Comparison of ENCODE assay signal across 8 cellular contexts in the genomic region with DNA sequence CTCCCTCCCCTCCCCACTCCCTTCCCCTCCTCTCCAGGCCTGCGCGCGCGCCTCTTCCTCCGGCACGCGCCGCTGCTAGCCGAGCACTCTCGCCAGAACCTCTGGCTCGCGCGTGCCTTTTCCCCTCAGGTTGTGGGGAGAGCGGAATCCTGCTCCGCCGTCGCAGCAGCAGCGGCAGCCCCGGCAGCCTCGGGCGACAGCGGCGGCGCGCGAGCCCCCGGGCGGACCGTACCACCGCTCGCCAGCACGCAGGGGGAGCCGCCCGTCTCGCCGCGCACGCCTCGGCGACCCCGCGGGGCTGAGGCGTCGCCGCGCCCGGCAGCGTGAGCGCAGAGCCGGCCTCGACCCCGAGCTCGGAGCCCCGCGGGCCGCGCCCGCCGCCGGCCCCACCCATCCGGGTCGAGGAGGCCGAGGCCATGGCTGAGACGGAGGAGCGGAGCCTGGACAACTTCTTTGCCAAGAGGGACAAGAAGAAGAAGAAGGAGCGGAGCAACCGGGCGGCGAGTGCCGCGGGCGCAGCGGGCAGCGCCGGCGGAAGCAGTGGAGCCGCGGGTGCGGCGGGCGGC. TPM values are rescaled to one million over a fixed set of nuclear protein-coding genes. Genes with fewer than 3 reads are reported as not detected.
DNase-seq lines count a peak whose midpoint lies in the region; ATAC-seq and TF ChIP-seq lines count a peak whose summit lies in the region.

A gene with protein sequence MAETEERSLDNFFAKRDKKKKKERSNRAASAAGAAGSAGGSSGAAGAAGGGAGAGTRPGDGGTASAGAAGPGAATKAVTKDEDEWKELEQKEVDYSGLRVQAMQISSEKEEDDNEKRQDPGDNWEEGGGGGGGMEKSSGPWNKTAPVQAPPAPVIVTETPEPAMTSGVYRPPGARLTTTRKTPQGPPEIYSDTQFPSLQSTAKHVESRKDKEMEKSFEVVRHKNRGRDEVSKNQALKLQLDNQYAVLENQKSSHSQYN (plus strand): TSS at position 58 of the 566 bp plus-strand sequence. CDS start 359 bp downstream, at position 417.

- DNase-seq in SJCRH30 (no peak), fibroblast of lung (ENCODE audit: low read depth in 2 of 2) (no peak), neuronal stem cell (ENCODE audit: low spot score) (no peak), NCI-H526 (lab: John Stamatoyannopoulos, UW) (no peak), cortex of kidney (lab: John Stamatoyannopoulos, UW) (no peak), NCI-H1436 (lab: John Stamatoyannopoulos, UW) (no peak)

- H3K9me3 ChIP-seq in SJCRH30 (replicated peaks) = no peaks in the 10 kb centered on the region
- H3K9me3 ChIP-seq in fibroblast of lung (ENCODE audit: control insufficient read depth, insufficient read depth, low read depth, low read length) = no peaks in the 10 kb centered on the region
- H3K9me3 ChIP-seq in neuronal stem cell (replicated peaks in 1 of 2; ENCODE audit: control insufficient read depth in 2 of 2, insufficient read depth in 1 of 2, low read depth in 1 of 2, low read length in 2 of 2) = no peaks in the 10 kb centered on the region

- H2BK15ac ChIP-seq in neuronal stem cell (ENCODE audit: low read length) = no peak within 1 kb of the TSS

- peak within 1 kb of the TSS; percentile 18 for H2AK5ac ChIP-seq in neuronal stem cell (ENCODE audit: low read depth, low read length)

- H2BK120ac ChIP-seq in neuronal stem cell (ENCODE audit: low read depth, low read length) = peak within 1 kb of the TSS; percentile 68

- H3K27ac ChIP-seq in SJCRH30 (peak within 1 kb of the TSS; percentile 55), fibroblast of lung (ENCODE audit: insufficient read depth, low read length) (peak within 1 kb of the TSS; percentile 95), neuronal stem cell (replicated peaks; ENCODE audit: low read length) (peak within 1 kb of the TSS; percentile 96)

- H3K14ac ChIP-seq in neuronal stem cell (ENCODE audit: low read length) = no peak within 1 kb of the TSS

- H4K91ac ChIP-seq in neuronal stem cell (ENCODE audit: low read depth, low read length, poor library complexity) = no peak within 1 kb of the TSS

- peak within 1 kb of the TSS; percentile 91 for H3K4me3 ChIP-seq in SJCRH30
- peak within 1 kb of the TSS; percentile 76 to 90 (median 84) for H3K4me3 ChIP-seq in fibroblast of lung (replicated peaks in 1 of 4; ENCODE audit: control extremely low read depth in 1 of 4, insufficient read depth in 1 of 4, low read depth in 3 of 4, low read length in 4 of 4)
- peak within 1 kb of the TSS; percentile 62 to 98 for H3K4me3 ChIP-seq in neuronal stem cell (ENCODE audit: low read length in 2 of 2)

- H3K36me3 ChIP-seq in SJCRH30 (peaks cover 34% of the 10 kb centered on the region), fibroblast of lung (ENCODE audit: control insufficient read depth, insufficient read depth, low read length) (peaks cover 2% of the 10 kb centered on the region), neuronal stem cell (replicated peaks in 1 of 2; ENCODE audit: control insufficient read depth in 2 of 2, insufficient read depth in 2 of 2, low read length in 2 of 2) (peaks cover 7 to 37% of the 10 kb centered on the region in 2 donors)

- H2BK12ac ChIP-seq in neuronal stem cell (ENCODE audit: low read length) = no peak within 1 kb of the TSS

- H2BK5ac ChIP-seq in neuronal stem cell (ENCODE audit: low read length) = peak within 1 kb of the TSS; percentile 96

- H3K9ac ChIP-seq in fibroblast of lung (ENCODE audit: insufficient read depth, low read length) (peak within 1 kb of the TSS; percentile 93), neuronal stem cell (ENCODE audit: low read depth, low read length, poor library complexity) (peak within 1 kb of the TSS; percentile 97)

- H3K4me1 ChIP-seq in SJCRH30 (peaks cover 27% of the 10 kb centered on the region), fibroblast of lung (ENCODE audit: control insufficient read depth, extremely low read depth, insufficient read depth, low read length) (peaks cover 32% of the 10 kb centered on the region), neuronal stem cell (ENCODE audit: control insufficient read depth in 2 of 2, insufficient read depth in 1 of 2, low read depth in 1 of 2, low read length in 2 of 2) (peaks cover 4 to 13% of the 10 kb centered on the region in 2 donors)

- H3K18ac ChIP-seq in neuronal stem cell (ENCODE audit: low read length) = peak within 1 kb of the TSS; percentile 99

- TF ChIP-seq CTCF in fibroblast of lung (conservative IDR thresholded peaks at IDR 0.05 in 1 of 2, IDR thresholded peaks at IDR 0.05 in 1 of 2; ENCODE audit: low read depth in 1 of 2, low read length in 2 of 2) = no peak

- peak within 1 kb of the TSS; percentile 81 for H3K23ac ChIP-seq in neuronal stem cell (ENCODE audit: low read depth, low read length, poor library complexity)

- ATAC-seq in GM18907 (IDR thresholded peaks at IDR 0.05; ENCODE audit: unreplicated experiment) (peak; percentile 37), HG02840 (IDR thresholded peaks at IDR 0.05; ENCODE audit: low FRiP score, unreplicated experiment) (peak; percentile 33)

- H3K4me2 ChIP-seq in fibroblast of lung (ENCODE audit: extremely low read depth, insufficient read depth, low read length) (peak within 1 kb of the TSS; percentile 91), neuronal stem cell (ENCODE audit: insufficient read depth, low read length, poor library complexity, severe bottlenecking) (peak within 1 kb of the TSS; percentile 72)

- no CpG with 5 or more reads among the region's 81 CpGs for WGBS in neuronal stem cell (ENCODE audit: extremely low coverage in 2 of 2, insufficient read length in 2 of 2, insufficient replicate concordance in 1 of 2), 2 donors

- H2AFZ ChIP-seq in fibroblast of lung (ENCODE audit: low read length) (peak within 1 kb of the TSS; percentile 83), neuronal stem cell (ENCODE audit: low read length) (peak within 1 kb of the TSS; percentile 97)

- H3K27me3 ChIP-seq in SJCRH30 (no peaks in the 10 kb centered on the region), fibroblast of lung (ENCODE audit: control insufficient read depth, insufficient read depth, low read length) (no peaks in the 10 kb centered on the region), neuronal stem cell (ENCODE audit: control insufficient read depth in 3 of 3, insufficient read depth in 3 of 3, low read depth in 1 of 3, low read length in 3 of 3) (no peaks in the 10 kb centered on the region)

- peaks cover 4% of the 10 kb centered on the region for H4K20me1 ChIP-seq in fibroblast of lung (ENCODE audit: control insufficient read depth, extremely low read depth, insufficient read depth, low read length)

- H3K79me2 ChIP-seq in fibroblast of lung (ENCODE audit: control insufficient read depth, insufficient read depth, low read length) = peaks cover 43% of the 10 kb centered on the region

- peak within 1 kb of the TSS; percentile 60 for H3K4ac ChIP-seq in neuronal stem cell (ENCODE audit: low read length)

- peaks cover 1% of the 10 kb centered on the region for H3K79me1 ChIP-seq in neuronal stem cell (ENCODE audit: low read depth, low read length)

- no peak within 1 kb of the TSS for H4K8ac ChIP-seq in neuronal stem cell (ENCODE audit: low read depth, low read length)

RNA-seq across cellular contexts. Expression of the gene that starts here (rescaled TPM):
- total RNA-seq in SJCRH30 (2014; rRNA removed; shearing (Covaris generic)) = 179 and 180 TPM in 2 replicates
- total RNA-seq in fibroblast of lung = 218 and 221 TPM in 2 replicates
- 171 and 185 TPM in 2 replicates for polyA plus RNA-seq in fibroblast of lung
- polyA plus RNA-seq in fibroblast of lung (2012) = 181 and 182 TPM in 2 replicates
- 25.4 and 31.6 TPM in 2 replicates for polyA minus RNA-seq in fibroblast of lung (ENCODE audit: low replicate concordance)
- polyA plus RNA-seq in neuronal stem cell (2013, experiment 1 of 2) = 150 TPM
- 147 TPM for polyA plus RNA-seq in neuronal stem cell (2013, experiment 2 of 2)
